19 cellular contexts compared by ENCODE assay signal in the genomic region with DNA sequence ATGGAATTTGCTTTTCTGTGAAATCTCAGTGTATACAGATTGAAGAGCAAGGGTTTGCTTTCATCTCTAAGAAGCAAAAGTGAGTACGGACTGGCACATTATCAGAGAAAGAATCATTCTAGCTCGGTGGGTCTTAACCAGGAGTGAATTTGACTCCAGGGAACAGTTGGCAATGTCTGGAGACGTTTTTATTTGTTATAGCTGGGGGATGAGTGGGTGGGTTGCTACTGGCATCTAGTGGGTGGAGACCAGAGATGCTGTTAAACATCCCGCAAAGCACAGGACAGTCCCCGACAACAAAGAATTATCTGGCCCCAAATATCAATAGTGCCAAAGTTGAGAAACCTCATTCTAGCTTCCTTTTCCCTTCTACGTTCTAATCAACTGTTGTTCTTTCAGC. TPM values are rescaled to one million over a fixed set of nuclear protein-coding genes. Genes with fewer than 3 reads are reported as not detected.
"Had no signal": no experiment of that assay in that cellular context is flagged by ENCODE, and none has a peak within 500 bp of the region (broad histone marks: within the 10 kb centered on the region; RNA-seq: fewer than 3 reads in every experiment).

No MANE protein-coding gene starts in this region.

- H3K36me3 Mint-ChIP-seq: brain, T-cell had no signal

- H3K4me1 ChIP-seq: thyroid gland had no signal

- H3K27me3 ChIP-seq: thyroid gland had no signal

- H3K36me3 ChIP-seq: thyroid gland had no signal

- H3K9me3 Mint-ChIP-seq: activated CD4-positive, alpha-beta T cell treated with anti-CD3 and anti-CD28 coated beads, Interleukin-2, amount 10 ng/mL, durations not matched to agents 24 days and 14 days; activated CD8-positive, alpha-beta T cell treated with anti-CD3 and anti-CD28 coated beads for 36 hours; activated T-helper 17 cell treated with anti-CD3 and anti-CD28 coated beads, Interleukin-2, amount 50 U/mL, for 72 hours; brain; T-cell had no signal

- H3K9me3 ChIP-seq: thyroid gland had no signal

- H3K4me3 Mint-ChIP-seq: activated CD4-positive, alpha-beta T cell treated with anti-CD3 and anti-CD28 coated beads, Interleukin-2, amount 10 ng/mL, durations not matched to agents 24 days and 14 days; activated CD8-positive, alpha-beta T cell treated with anti-CD3 and anti-CD28 coated beads for 36 hours; activated T-helper 17 cell treated with anti-CD3 and anti-CD28 coated beads, Interleukin-2, amount 50 U/mL, for 72 hours; brain; T-cell had no signal

- H3K27me3 Mint-ChIP-seq: activated CD8-positive, alpha-beta T cell treated with anti-CD3 and anti-CD28 coated beads for 36 hours; brain had no signal

- DNase-seq: activated CD4-positive, alpha-beta T cell treated with anti-CD3 and anti-CD28 coated beads, Interleukin-2, amount 10 ng/mL, durations not matched to agents 24 days and 14 days; activated CD4-positive, CD25-positive, alpha-beta regulatory T cell; activated CD8-positive, alpha-beta T cell treated with anti-CD3 and anti-CD28 coated beads for 36 hours; activated naive CD4-positive, alpha-beta T cell; activated T-cell treated with anti-CD3 and anti-CD28 coated beads, Interleukin-2, amount 50 U/mL, for 1 hour; central memory CD4-positive, alpha-beta T cell; occipital lobe; posterior cingulate gyrus; retina; stimulated activated CD4-positive, alpha-beta T cell treated with anti-CD3 and anti-CD28 coated beads, Interleukin-12 subunit alpha, Interleukin-12 subunit beta, amount 100 ng/mL, for 4 hours; stimulated activated CD4-positive, alpha-beta T cell treated with anti-CD3 and anti-CD28 coated beads, Interleukin-1b, Interleukin-23, amount 100 ng/mL, for 48 hours; stimulated activated CD8-positive, alpha-beta memory T cell treated with anti-CD3 and anti-CD28 coated beads, Interleukin-4, amount 100 ng/mL, for 48 hours; stimulated activated naive CD4-positive, alpha-beta T cell; T-cell; thyroid gland had no signal

- H3K4me3 ChIP-seq: coronary artery, thyroid gland had no signal

- ATAC-seq: activated CD8-positive, alpha-beta T cell treated with anti-CD3 and anti-CD28 coated beads for 36 hours; activated T-helper 17 cell treated with anti-CD3 and anti-CD28 coated beads, Interleukin-2, amount 50 U/mL, for 72 hours; esophagus mucosa; T-cell had no signal

- H3K27ac ChIP-seq: coronary artery, thyroid gland had no signal

- H3K27ac Mint-ChIP-seq: activated CD4-positive, alpha-beta T cell treated with anti-CD3 and anti-CD28 coated beads, Interleukin-2, amount 10 ng/mL, durations not matched to agents 24 days and 14 days; activated CD8-positive, alpha-beta T cell treated with anti-CD3 and anti-CD28 coated beads for 36 hours; activated T-helper 17 cell treated with anti-CD3 and anti-CD28 coated beads, Interleukin-2, amount 50 U/mL, for 72 hours; T-cell had no signal

- H3K4me1 Mint-ChIP-seq: activated CD4-positive, alpha-beta T cell treated with anti-CD3 and anti-CD28 coated beads, Interleukin-2, amount 10 ng/mL, durations not matched to agents 24 days and 14 days; activated T-helper 17 cell treated with anti-CD3 and anti-CD28 coated beads, Interleukin-2, amount 50 U/mL, for 72 hours; T-cell had no signal

RNA-seq across cellular contexts. Expression of a gene that starts 43.8 kb away (rescaled TPM):
- total RNA-seq: activated CD8-positive, alpha-beta T cell treated with anti-CD3 and anti-CD28 coated beads for 36 hours had no signal
